In the genomic region with DNA sequence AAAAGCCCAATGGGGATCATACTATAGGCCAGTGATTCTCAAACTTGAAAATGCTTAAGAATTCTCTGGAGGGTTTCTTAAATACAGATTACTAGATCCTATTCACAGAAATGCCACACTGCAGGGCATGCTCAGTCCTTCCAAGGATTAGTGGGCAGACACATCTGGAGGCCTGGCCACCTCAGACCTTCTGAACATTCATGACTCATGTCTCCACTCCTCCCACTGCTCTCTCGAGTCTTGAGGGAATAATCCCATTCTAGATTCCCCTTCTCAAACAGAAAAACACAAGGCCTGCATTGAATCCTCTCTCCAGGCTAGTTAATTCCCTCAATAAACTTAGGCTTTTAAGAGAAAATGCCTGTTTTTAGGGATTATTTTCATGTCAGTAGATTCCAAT, we compare ENCODE assay signal across 12 cellular contexts. TPM values are rescaled to one million over a fixed set of nuclear protein-coding genes. Genes with fewer than 3 reads are reported as not detected.
A peak's percentile ranks its signal among the peaks of the same experiment; 100 is the strongest.
DNase-seq lines count a peak whose midpoint lies in the region; ATAC-seq and TF ChIP-seq lines count a peak whose summit lies in the region.
"Had no signal": no experiment of that assay in that cellular context is flagged by ENCODE, and none has a peak within 500 bp of the region (broad histone marks: within the 10 kb centered on the region; RNA-seq: fewer than 3 reads in every experiment).

No MANE protein-coding gene starts in this region.

- H3K4me1 Mint-ChIP-seq in type B pancreatic cell (ENCODE audit: unreplicated experiment) = no peaks in the 10 kb centered on the region

- H3K27ac Mint-ChIP-seq in type B pancreatic cell = no peak overlapping the region

- no peaks in the 10 kb centered on the region for H3K27me3 ChIP-seq in AG04450 (ENCODE audit: control insufficient read depth, insufficient read depth, low read length)
- H3K27me3 ChIP-seq: adrenal gland had no signal

- H3K4me3 ChIP-seq in AG04450 (ENCODE audit: low read depth, low read length) = no peak overlapping the region
- no peak overlapping the region for H3K4me3 ChIP-seq in HEK293 (ENCODE audit: low read depth, low read length)
- no peak overlapping the region for H3K4me3 ChIP-seq in astrocyte of the cerebellum (ENCODE audit: low read depth, low read length)
- H3K4me3 ChIP-seq: adrenal gland had no signal

- TF ChIP-seq CTCF in AG04450 (IDR thresholded peaks at IDR 0.05; ENCODE audit: low read depth, low read length) (no peak), HEK293 (tag by site-specific recombination; IDR thresholded peaks at IDR 0.05) (no peak), astrocyte of the cerebellum (IDR thresholded peaks at IDR 0.05; ENCODE audit: low read depth, low read length, missing control alignments) (no peak), type B pancreatic cell (conservative IDR thresholded peaks at IDR 0.05) (no peak)

- no peak overlapping the region for H3K4me3 Mint-ChIP-seq in type B pancreatic cell

- DNase-seq in AG04450 (ENCODE audit: low read depth, low spot score) = peak; percentile 15
- peak; percentile 13 for DNase-seq in astrocyte of the cerebellum (ENCODE audit: low read depth)
- DNase-seq in iPS-NIHi7 (ENCODE audit: extremely low spot score) = peak; percentile 14
- no peak for DNase-seq in DMS53 (lab: John Stamatoyannopoulos, UW)
- DNase-seq in type B pancreatic cell (ENCODE audit: extremely low spot score, unreplicated experiment) = no peak
- DNase-seq: KG1; left colon; stimulated activated CD4-positive, alpha-beta T cell treated with anti-CD3 and anti-CD28 coated beads, Interleukin-4, amount 100 ng/mL, for 24 hours had no signal

- in situ Hi-C loops in astrocyte of the cerebellum (cut with HindIII; ENCODE audit: low sequenced_read_pairs) = no loop called here

- ATAC-seq in HG02852 (IDR thresholded peaks at IDR 0.05; ENCODE audit: unreplicated experiment) (no peak), GM19035 (IDR thresholded peaks at IDR 0.05; ENCODE audit: unreplicated experiment) (no peak)
- ATAC-seq: left colon had no signal

- no peaks in the 10 kb centered on the region for H3K36me3 ChIP-seq in HEK293 (ENCODE audit: control insufficient read depth in 2 of 2, insufficient read depth in 1 of 2, low read length in 2 of 2)
- H3K36me3 ChIP-seq: adrenal gland had no signal

- no peaks in the 10 kb centered on the region for H3K27me3 Mint-ChIP-seq in type B pancreatic cell

- POLR2A ChIA-PET in AG04450 (lab: Yijun Ruan, JAX) (no interaction called here), HEK293 (lab: Yijun Ruan, JAX) (no interaction called here)

- H3K9me3 ChIP-seq in AG04450 (ENCODE audit: control insufficient read depth, insufficient read depth, low read length) (no peaks in the 10 kb centered on the region), HEK293 (ENCODE audit: control insufficient read depth, insufficient read depth, low read depth, low read length) (no peaks in the 10 kb centered on the region)
- H3K9me3 ChIP-seq: adrenal gland had no signal

- H3K27ac ChIP-seq in AG04450 (ENCODE audit: low read depth, low read length) (no peak overlapping the region), HEK293 (ENCODE audit: extremely low read depth, low read depth, low read length) (no peak overlapping the region)
- H3K27ac ChIP-seq: adrenal gland had no signal

- peaks cover 5% of the 10 kb centered on the region for H3K9me3 Mint-ChIP-seq in type B pancreatic cell

- H3K4me1 ChIP-seq in HEK293 (ENCODE audit: control insufficient read depth, insufficient read depth, low read length) = no peaks in the 10 kb centered on the region
- H3K4me1 ChIP-seq: adrenal gland had no signal

- no peaks in the 10 kb centered on the region for H3K36me3 Mint-ChIP-seq in type B pancreatic cell

- CTCF ChIA-PET in AG04450 (lab: Charles Lee) (no interaction called here), HEK293 (lab: Yijun Ruan, JAX) (no interaction called here)

TF ChIP-seq in HEK293, 187 proteins besides CTCF, POLR2A, EP300 and RAD21:
- no peak for TF ChIP-seq ZNF214 (tag by site-specific recombination; IDR thresholded peaks at IDR 0.05; ENCODE audit: borderline replicate concordance)
- TF ChIP-seq ZNF366 (tag by site-specific recombination; conservative IDR thresholded peaks at IDR 0.05) = 0 out of 2 replicates have a peak, but pooled peaks have one; percentile 24
TF ChIP-seq in HEK293: peak in this region for 1.

RNA-seq across cellular contexts. Expression of gene ZNF621, which starts 22.1 kb away (rescaled TPM):
- polyA plus RNA-seq in AG04450 (2011; rRNA removed) = 20.4 and 24.9 TPM in 2 replicates
- 19.8 and 21.7 TPM in 2 replicates for polyA minus RNA-seq in AG04450 (2011; rRNA and poly(A)+ RNA removed)
- 17.0 and 23.3 TPM in 2 replicates for total RNA-seq in type B pancreatic cell (ENCODE audit: low replicate concordance)

RNA-seq across cellular contexts. Expression of gene ZNF620, which starts 41.0 kb away (rescaled TPM):
- 0.69 and 0.77 TPM in 2 replicates for polyA plus RNA-seq in AG04450 (2011; rRNA removed)
- polyA minus RNA-seq in AG04450 (2011; rRNA and poly(A)+ RNA removed) = 0.52 and 0.74 TPM in 2 replicates
- 12.3 and 14.0 TPM in 2 replicates for total RNA-seq in type B pancreatic cell (ENCODE audit: low replicate concordance)

Comparison
In these comparisons a context has a peak if more than half of its experiments do, and no peak if none do; other contexts are left out.
1. DNase-seq: peak in AG04450 (single experiment), astrocyte of the cerebellum (single experiment) and iPS-NIHi7 (single experiment); none in DMS53 (single experiment) and type B pancreatic cell (single experiment).